ENCODE assay signal across 8 cellular contexts in genomic region chr6:35688605-35689322, GRCh38.
A peak's percentile ranks its signal among the peaks of the same experiment; 100 is the strongest.
DNase-seq lines count a peak whose midpoint lies in the region; ATAC-seq lines count a peak whose summit lies in the region.

FKBP5 (minus strand) TSS chr6:35688915; CDS start chr6:35642824, 46,091 bp downstream.

- peak; percentile 74 for ATAC-seq in HG02938 (IDR thresholded peaks at IDR 0.05; ENCODE audit: unreplicated experiment)

- DNase-seq in NCI-H1436 (lab: John Stamatoyannopoulos, UW) (peak; percentile 83), NCI-H1436 treated with DMSO at 0.1 percent for 48 hours (lab: John Stamatoyannopoulos, UW) (no peak), NCI-H2171 (lab: John Stamatoyannopoulos, UW) (peak; percentile 88), islet precursor cell (peak; percentile 93)
- DNase-seq in activated CD4-positive, CD25-positive, alpha-beta regulatory T cell treated with anti-CD3 and anti-CD28 coated beads, Interleukin-2, amount 50 U/mL, for 16 hours (ENCODE audit: low read depth, low spot score), result peak; percentile 75
- DNase-seq in central memory CD4-positive, alpha-beta T cell, result peak; percentile 84
- peak; percentile 79 to 91 (median 83) for DNase-seq in stimulated activated CD4-positive, alpha-beta T cell treated with anti-CD3 and anti-CD28 coated beads, Interleukin-12 subunit alpha, Interleukin-12 subunit beta, amount 100 ng/mL, for 48 hours (ENCODE audit: low read depth in 2 of 3, low spot score in 1 of 3)
